ENCODE assay signal across 14 cellular contexts in the genomic region with DNA sequence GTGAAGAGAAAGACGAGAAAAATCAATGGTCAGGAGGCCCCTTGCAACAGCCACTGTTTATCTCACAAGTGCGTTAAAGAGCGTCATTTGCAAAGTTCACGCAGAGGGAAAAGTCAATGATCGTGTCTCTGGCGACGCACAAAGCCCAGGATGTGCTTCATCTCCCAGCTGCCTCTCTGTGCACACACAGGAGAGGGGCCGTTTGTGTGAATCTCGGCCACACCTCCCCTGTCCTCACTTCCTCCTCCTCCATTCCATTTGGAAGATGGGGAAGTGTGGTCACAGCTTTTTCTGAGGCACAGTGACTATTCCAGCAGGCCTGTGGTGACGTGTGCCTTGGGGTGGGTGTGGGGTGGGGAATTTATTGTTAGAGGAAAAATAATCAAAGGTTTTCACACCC.
A peak's percentile ranks its signal among the peaks of the same experiment; 100 is the strongest.
DNase-seq lines count a peak whose midpoint lies in the region; ATAC-seq and TF ChIP-seq lines count a peak whose summit lies in the region.
"Had no signal": no experiment of that assay in that cellular context is flagged by ENCODE, and none has a peak within 500 bp of the region (broad histone marks: within the 10 kb centered on the region; RNA-seq: fewer than 3 reads in every experiment).

No MANE protein-coding gene starts in this region.

- no peaks in the 10 kb centered on the region for H3K9me3 ChIP-seq in neural progenitor cell (ENCODE audit: low read depth)

- H3K9me3 Mint-ChIP-seq in brain, result peaks cover 0 to 7% (median 2%) of the 10 kb centered on the region in 5 experiments
- H3K9me3 Mint-ChIP-seq in neural progenitor cell, result peaks cover 7% of the 10 kb centered on the region
- no peaks in the 10 kb centered on the region for H3K9me3 Mint-ChIP-seq in activated CD4-positive, alpha-beta T cell treated with anti-CD3 and anti-CD28 coated beads, Interleukin-2, amount 10 ng/mL, durations not matched to agents 7 days and 5 days
- no peaks in the 10 kb centered on the region for H3K9me3 Mint-ChIP-seq in activated naive CD8-positive, alpha-beta T cell treated with anti-CD3 and anti-CD28 coated beads, Interleukin-2, amount 50 U/mL, for 24 hours
- H3K9me3 Mint-ChIP-seq: CD8-positive, alpha-beta memory T cell; IgD-negative memory B cell had no signal

- H3K4me2 ChIP-seq in neural progenitor cell, result no peak overlapping the region

- H3K36me3 ChIP-seq in neural progenitor cell, result no peaks in the 10 kb centered on the region

- H3K36me3 Mint-ChIP-seq in brain (peaks cover 37% of the 10 kb centered on the region), neural progenitor cell (peaks cover 5% of the 10 kb centered on the region)
- no peaks in the 10 kb centered on the region for H3K36me3 Mint-ChIP-seq in activated CD4-positive, alpha-beta T cell treated with anti-CD3 and anti-CD28 coated beads, Interleukin-2, amount 10 ng/mL, durations not matched to agents 7 days and 5 days (ENCODE audit: low read depth)
- H3K36me3 Mint-ChIP-seq in activated naive CD8-positive, alpha-beta T cell treated with anti-CD3 and anti-CD28 coated beads, Interleukin-2, amount 50 U/mL, for 24 hours (ENCODE audit: low read depth), result peaks cover 27% of the 10 kb centered on the region

- CTCF ChIA-PET in activated CD4-positive, alpha-beta T cell treated with anti-CD3 and anti-CD28 coated beads, Interleukin-2, amount 10 ng/mL, durations not matched to agents 7 days and 5 days (lab: Charles Lee), result no interaction called here

- H3K4me3 Mint-ChIP-seq in brain (no peak overlapping the region), neural progenitor cell (peak overlapping the region; percentile 16)
- H3K4me3 Mint-ChIP-seq in activated CD4-positive, alpha-beta T cell treated with anti-CD3 and anti-CD28 coated beads, Interleukin-2, amount 10 ng/mL, durations not matched to agents 7 days and 5 days, result no peak overlapping the region
- H3K4me3 Mint-ChIP-seq in activated naive CD8-positive, alpha-beta T cell treated with anti-CD3 and anti-CD28 coated beads, Interleukin-2, amount 50 U/mL, for 24 hours, result no peak overlapping the region
- H3K4me3 Mint-ChIP-seq: CD8-positive, alpha-beta memory T cell; IgD-negative memory B cell had no signal

- H3K27me3 ChIP-seq in neural progenitor cell, result no peaks in the 10 kb centered on the region

- peaks cover 6% of the 10 kb centered on the region for H3F3A ChIP-seq in neural progenitor cell (ENCODE audit: low read depth)

- peaks cover 10% of the 10 kb centered on the region for H3K4me1 ChIP-seq in neural progenitor cell

- TF ChIP-seq CTCF in brain (conservative IDR thresholded peaks at IDR 0.05), result no peak
- TF ChIP-seq CTCF in neural progenitor cell (IDR thresholded peaks at IDR 0.05), result no peak

- H3K4me1 Mint-ChIP-seq in brain (peaks cover 28% of the 10 kb centered on the region), neural progenitor cell (peaks cover 34% of the 10 kb centered on the region)
- no peaks in the 10 kb centered on the region for H3K4me1 Mint-ChIP-seq in activated CD4-positive, alpha-beta T cell treated with anti-CD3 and anti-CD28 coated beads, Interleukin-2, amount 10 ng/mL, durations not matched to agents 7 days and 5 days
- H3K4me1 Mint-ChIP-seq in activated naive CD8-positive, alpha-beta T cell treated with anti-CD3 and anti-CD28 coated beads, Interleukin-2, amount 50 U/mL, for 24 hours, result no peaks in the 10 kb centered on the region
- H3K4me1 Mint-ChIP-seq: IgD-negative memory B cell had no signal

- POLR2A ChIA-PET in activated CD4-positive, alpha-beta T cell treated with anti-CD3 and anti-CD28 coated beads, Interleukin-2, amount 10 ng/mL, durations not matched to agents 7 days and 5 days (lab: Charles Lee), result no interaction called here

- H3K27me3 Mint-ChIP-seq in brain (no peaks in the 10 kb centered on the region), neural progenitor cell (ENCODE audit: insufficient read depth, low read depth) (peaks cover 8% of the 10 kb centered on the region)
- no peaks in the 10 kb centered on the region for H3K27me3 Mint-ChIP-seq in activated CD4-positive, alpha-beta T cell treated with anti-CD3 and anti-CD28 coated beads, Interleukin-2, amount 10 ng/mL, durations not matched to agents 7 days and 5 days
- no peaks in the 10 kb centered on the region for H3K27me3 Mint-ChIP-seq in activated naive CD8-positive, alpha-beta T cell treated with anti-CD3 and anti-CD28 coated beads, Interleukin-2, amount 50 U/mL, for 24 hours
- H3K27me3 Mint-ChIP-seq: IgD-negative memory B cell had no signal

- H3K27ac Mint-ChIP-seq in brain (peak overlapping the region in 4 of 5 experiments; percentile 24 to 70 (median 64)), neural progenitor cell (peak overlapping the region; percentile 22)
- H3K27ac Mint-ChIP-seq in activated CD4-positive, alpha-beta T cell treated with anti-CD3 and anti-CD28 coated beads, Interleukin-2, amount 10 ng/mL, durations not matched to agents 7 days and 5 days, result no peak overlapping the region
- H3K27ac Mint-ChIP-seq in activated naive CD8-positive, alpha-beta T cell treated with anti-CD3 and anti-CD28 coated beads, Interleukin-2, amount 50 U/mL, for 24 hours, result no peak overlapping the region
- H3K27ac Mint-ChIP-seq: IgD-negative memory B cell had no signal

- ATAC-seq in HG03571 (IDR thresholded peaks at IDR 0.05; ENCODE audit: unreplicated experiment), result no peak
- no peak for ATAC-seq in activated naive CD8-positive, alpha-beta T cell treated with anti-CD3 and anti-CD28 coated beads, Interleukin-2, amount 50 U/mL, for 24 hours
- ATAC-seq: activated CD4-positive, CD25-positive, alpha-beta regulatory T cell treated with anti-CD3 and anti-CD28 coated beads, Interleukin-2, amount 50 U/mL, for 24 hours had no signal

- no peak overlapping the region for H3K9ac ChIP-seq in neural progenitor cell

- no peak overlapping the region for H3K4me3 ChIP-seq in neural progenitor cell

- no peaks in the 10 kb centered on the region for H3K79me2 ChIP-seq in neural progenitor cell (ENCODE audit: low read depth)

- H2AFZ ChIP-seq in neural progenitor cell (replicated peaks), result no peak overlapping the region

- no peaks in the 10 kb centered on the region for H4K20me1 ChIP-seq in neural progenitor cell (ENCODE audit: low read depth)

- no peak overlapping the region for H3K27ac ChIP-seq in neural progenitor cell

- DNase-seq in EL (peak; percentile 35), NCI-H2029 (lab: John Stamatoyannopoulos, UW) (peak; percentile 82), neural progenitor cell (ENCODE audit: low spot score) (no peak)
- DNase-seq in activated CD4-positive, alpha-beta T cell treated with anti-CD3 and anti-CD28 coated beads, Interleukin-2, amount 10 ng/mL, durations not matched to agents 7 days and 5 days, result no peak
- no peak for DNase-seq in activated naive CD8-positive, alpha-beta T cell treated with anti-CD3 and anti-CD28 coated beads, Interleukin-2, amount 50 U/mL, for 24 hours
- DNase-seq: activated T-cell treated with anti-CD3 and anti-CD28 coated beads, Interleukin-2, amount 50 U/mL, for 1 hour; CD8-positive, alpha-beta memory T cell; GOT3; stimulated activated naive CD4-positive, alpha-beta T cell; SW 1271 had no signal

Comparison
In these comparisons a context has a peak if more than half of its experiments do, and no peak if none do; other contexts are left out.
1. DNase-seq: peak in EL (single experiment) and NCI-H2029 (single experiment); none in neural progenitor cell (single experiment), activated CD4-positive, alpha-beta T cell treated with anti-CD3 and anti-CD28 coated beads, Interleukin-2, amount 10 ng/mL, durations not matched to agents 7 days and 5 days (single experiment) and activated naive CD8-positive, alpha-beta T cell treated with anti-CD3 and anti-CD28 coated beads, Interleukin-2, amount 50 U/mL, for 24 hours (single experiment).
2. H3K27ac Mint-ChIP-seq: peak in brain (4 of 5) and neural progenitor cell (single experiment); none in activated CD4-positive, alpha-beta T cell treated with anti-CD3 and anti-CD28 coated beads, Interleukin-2, amount 10 ng/mL, durations not matched to agents 7 days and 5 days (single experiment) and activated naive CD8-positive, alpha-beta T cell treated with anti-CD3 and anti-CD28 coated beads, Interleukin-2, amount 50 U/mL, for 24 hours (single experiment).